8 cellular contexts compared by ENCODE assay signal in genomic region chr11:67504950-67505561, GRCh38. TPM values are rescaled to one million over a fixed set of nuclear protein-coding genes. Genes with fewer than 3 reads are reported as not detected.
DNase-seq lines count a peak whose midpoint lies in the region; ATAC-seq and TF ChIP-seq lines count a peak whose summit lies in the region.

Gene PITPNM1 (minus strand): TSS chr11:67505363. CDS start chr11:67504180, 1,183 bp downstream.

- H3K4me3 ChIP-seq in SU-DHL-6 (ENCODE audit: insufficient read depth, low read length, poor library complexity, severe bottlenecking) = peak within 1 kb of the TSS; percentile 98
- H3K4me3 ChIP-seq in adrenal gland = peak within 1 kb of the TSS; percentile 13 to 83 (median 29)
- H3K4me3 ChIP-seq in left ventricle myocardium inferior = peak within 1 kb of the TSS; percentile 97
- H3K4me3 ChIP-seq in psoas muscle = peak within 1 kb of the TSS; percentile 90

- peak within 1 kb of the TSS; percentile 87 for H3K27ac ChIP-seq in SU-DHL-6 (ENCODE audit: low read depth, low read length)
- peak within 1 kb of the TSS; percentile 89 to 99 (median 98) for H3K27ac ChIP-seq in adrenal gland
- H3K27ac ChIP-seq in left ventricle myocardium inferior (replicated peaks) = peak within 1 kb of the TSS; percentile 100
- H3K27ac ChIP-seq in psoas muscle = peak within 1 kb of the TSS; percentile 99

- DNase-seq in DMS53 (lab: John Stamatoyannopoulos, UW) = peak; percentile 83
- DNase-seq in HPDE6-E6E7 (ENCODE audit: extremely low spot score) = peak; percentile 83
- DNase-seq in adrenal gland = peak; percentile 59 to 82 (median 74)
- peak; percentile 86 for DNase-seq in left ventricle myocardium inferior
- DNase-seq in psoas muscle = peak; percentile 79

- TF ChIP-seq CTCF in SU-DHL-6 (IDR thresholded peaks at IDR 0.05; ENCODE audit: insufficient read depth, low read length, poor library complexity, severe bottlenecking) (no peak), adrenal gland (IDR thresholded peaks at IDR 0.05) (no peak), left ventricle myocardium inferior (IDR thresholded peaks at IDR 0.05; ENCODE audit: borderline replicate concordance) (no peak), psoas muscle (IDR thresholded peaks at IDR 0.05) (no peak)

- H3K9ac ChIP-seq in SU-DHL-6 (ENCODE audit: low read length) = peak within 1 kb of the TSS; percentile 98

- WGBS in adrenal gland, 4 donors = 0 to 2% (median 0%) methylated on average over 1 to 58 of the region's 58 CpGs; no CpG with 5 or more reads in 1 of the 4 donors
- WGBS in psoas muscle, 3 donors = 2 to 5% (median 3%) methylated on average over 52 to 58 of the region's 58 CpGs

- ATAC-seq in psoas muscle (peak in 2 of 4 donors; percentile 8 to 11), GM19463 (IDR thresholded peaks at IDR 0.05; ENCODE audit: unreplicated experiment) (no peak), HG03159 (IDR thresholded peaks at IDR 0.05; ENCODE audit: unreplicated experiment) (no peak)

- H3K9me3 ChIP-seq in SU-DHL-6 (ENCODE audit: insufficient read depth, low read length) = no peaks in the 10 kb centered on the region
- no peaks in the 10 kb centered on the region for H3K9me3 ChIP-seq in adrenal gland (replicated peaks in 1 of 3)
- no peaks in the 10 kb centered on the region for H3K9me3 ChIP-seq in left ventricle myocardium inferior (replicated peaks)
- no peaks in the 10 kb centered on the region for H3K9me3 ChIP-seq in psoas muscle

- no peaks in the 10 kb centered on the region; the same call in 1 of the 2 replicates for H4K20me1 ChIP-seq in SU-DHL-6 (ENCODE audit: low read depth, low read length)

- H3K27me3 ChIP-seq in SU-DHL-6 (ENCODE audit: low read length) = no peaks in the 10 kb centered on the region
- no peaks in the 10 kb centered on the region for H3K27me3 ChIP-seq in adrenal gland
- H3K27me3 ChIP-seq in left ventricle myocardium inferior (ENCODE audit: low read depth) = no peaks in the 10 kb centered on the region
- peaks cover 0 to 11% (median 8%) of the 10 kb centered on the region in 3 donors for H3K27me3 ChIP-seq in psoas muscle (ENCODE audit: insufficient read depth in 3 of 3, low read length in 2 of 3)

- H3K4me2 ChIP-seq in SU-DHL-6 (ENCODE audit: low read depth, low read length, poor library complexity, severe bottlenecking) = peak within 1 kb of the TSS; percentile 76

- peaks cover 13% of the 10 kb centered on the region for H3F3A ChIP-seq in SU-DHL-6 (ENCODE audit: insufficient read depth)

- H3K9me2 ChIP-seq in SU-DHL-6 (replicated peaks; ENCODE audit: insufficient read depth, low read length) = no peaks in the 10 kb centered on the region

- no peak within 1 kb of the TSS for H2AFZ ChIP-seq in SU-DHL-6 (ENCODE audit: low read depth, low read length, severe bottlenecking)

- no peaks in the 10 kb centered on the region for H3K36me3 ChIP-seq in SU-DHL-6 (ENCODE audit: low read length)
- no peaks in the 10 kb centered on the region for H3K36me3 ChIP-seq in adrenal gland (replicated peaks in 1 of 2)
- H3K36me3 ChIP-seq in left ventricle myocardium inferior = peaks cover 24% of the 10 kb centered on the region
- H3K36me3 ChIP-seq in psoas muscle (ENCODE audit: insufficient read depth in 1 of 2, low read depth in 1 of 2) = peaks cover 0 to 11% of the 10 kb centered on the region in 2 donors

- H3K4me1 ChIP-seq in adrenal gland (replicated peaks in 1 of 2) (peaks cover 27 to 43% of the 10 kb centered on the region in 2 donors), left ventricle myocardium inferior (peaks cover 68% of the 10 kb centered on the region), psoas muscle (peaks cover 27% of the 10 kb centered on the region)

- H3K79me2 ChIP-seq in SU-DHL-6 (ENCODE audit: insufficient read depth, low read length) = peaks cover 24% of the 10 kb centered on the region

- no peak for TF ChIP-seq POLR2A in adrenal gland (IDR thresholded peaks at IDR 0.05)

- intact Hi-C loops in adrenal gland (cut with DNase I) (loop anchor here (5.0 kb wide), 2 partner anchors 98 to 108 kb away; no protein-coding TSS in a partner anchor), left ventricle myocardium inferior (cut with micrococcal nuclease) (loop anchor here (10.0 kb wide), 1 partner anchor 110 kb away; the partner anchor contains the start of gene RAD9A), psoas muscle (cut with DNase I) (loop anchor here in 1 of 2 donors (5.0 kb wide), 1 partner anchor 38 kb away; the partner anchor contains the start of gene TMEM134)

RNA-seq across cellular contexts. Expression of gene PITPNM1, which starts in this region (rescaled TPM):
- total RNA-seq in adrenal gland = 100 to 1,000 TPM in 1 of 8 donors, 10 to 100 TPM in 7; 24.8 to 146 (median 53.3) TPM
- polyA plus RNA-seq in adrenal gland = 10 to 100 TPM; 42.6 to 70.9 (median 62.1) TPM
- 36.6 TPM for total RNA-seq in left ventricle myocardium inferior
- total RNA-seq in psoas muscle = 10 to 100 TPM in 2 of 4 donors, 1 to 10 TPM in 2; 6.7 to 16.1 (median 9.6) TPM
- 10 to 100 TPM in 1 of 3 donors, 1 to 10 TPM in 2; 2.3 to 11.3 (median 5.1) TPM for polyA plus RNA-seq in psoas muscle

Comparison
In these comparisons a context has a peak if more than half of its experiments do, and no peak if none do; other contexts are left out.
1. H3K4me3 ChIP-seq: peak in every context shown above with its lines; median percentile 98 in SU-DHL-6; 97 in left ventricle myocardium inferior; 90 in psoas muscle; 29 in adrenal gland.